ENCODE assay signal across 8 cellular contexts in genomic region chr6:34295721-34296120, GRCh38. TPM values are rescaled to one million over a fixed set of nuclear protein-coding genes. Genes with fewer than 3 reads are reported as not detected.
A peak's percentile ranks its signal among the peaks of the same experiment; 100 is the strongest.
DNase-seq lines count a peak whose midpoint lies in the region; ATAC-seq and TF ChIP-seq lines count a peak whose summit lies in the region.

No MANE protein-coding gene starts in this region.

- H3K27me3 Mint-ChIP-seq in activated naive CD4-positive, alpha-beta T cell treated with anti-CD3 and anti-CD28 coated beads for 36 hours (ENCODE audit: low read depth): no peaks in the 10 kb centered on the region
- H3K27me3 Mint-ChIP-seq in stimulated activated memory B cell treated with anti-CD40 and anti-IgM and Interleukin-4, amounts not matched to agents 10 μg/mL and 1 μg/mL and 100 μg/mL, for 72 hours: no peaks in the 10 kb centered on the region

- POLR2A ChIA-PET in OCI-LY7 (lab: Charles Lee): interaction anchor here (0.6 to 1.2 kb wide), 4 partner anchors 15 to 139 kb away, joined by 3 to 4 read pairs (median 3); no protein-coding TSS in a partner anchor
- POLR2A ChIA-PET in PC-3 (lab: Charles Lee; ENCODE audit: unreplicated experiment): no interaction called here

- no peak overlapping the region for H2AFZ ChIP-seq in OCI-LY7 (ENCODE audit: low read length)
- H2AFZ ChIP-seq in PC-3 (ENCODE audit: low read length): no peak overlapping the region

- H3K9me3 ChIP-seq in OCI-LY7 (ENCODE audit: low read length) (no peaks in the 10 kb centered on the region), PC-3 (ENCODE audit: low read length) (no peaks in the 10 kb centered on the region), BE2C (no peaks in the 10 kb centered on the region)

- H3K4me3 Mint-ChIP-seq in activated naive CD4-positive, alpha-beta T cell treated with anti-CD3 and anti-CD28 coated beads for 36 hours: no peak overlapping the region
- H3K4me3 Mint-ChIP-seq in stimulated activated memory B cell treated with anti-CD40 and anti-IgM and Interleukin-4, amounts not matched to agents 10 μg/mL and 1 μg/mL and 100 μg/mL, for 72 hours: peak overlapping the region; percentile 51

- H3K27ac Mint-ChIP-seq in activated naive CD4-positive, alpha-beta T cell treated with anti-CD3 and anti-CD28 coated beads for 36 hours: peak overlapping the region; percentile 5
- peak overlapping the region; percentile 84 for H3K27ac Mint-ChIP-seq in stimulated activated memory B cell treated with anti-CD40 and anti-IgM and Interleukin-4, amounts not matched to agents 10 μg/mL and 1 μg/mL and 100 μg/mL, for 72 hours

- no peak overlapping the region for H3K9ac ChIP-seq in PC-3 (ENCODE audit: low read length)

- H3K36me3 Mint-ChIP-seq in activated naive CD4-positive, alpha-beta T cell treated with anti-CD3 and anti-CD28 coated beads for 36 hours (ENCODE audit: low read depth): peaks cover 21% of the 10 kb centered on the region
- peaks cover 23% of the 10 kb centered on the region for H3K36me3 Mint-ChIP-seq in stimulated activated memory B cell treated with anti-CD40 and anti-IgM and Interleukin-4, amounts not matched to agents 10 μg/mL and 1 μg/mL and 100 μg/mL, for 72 hours

- H3K79me2 ChIP-seq in OCI-LY7 (ENCODE audit: insufficient read depth, low read depth, low read length) (no peaks in the 10 kb centered on the region), PC-3 (ENCODE audit: low read length) (no peaks in the 10 kb centered on the region)

- CTCF ChIA-PET in activated naive CD4-positive, alpha-beta T cell treated with anti-CD3 and anti-CD28 coated beads for 36 hours (lab: Charles Lee): no interaction called here
- CTCF ChIA-PET in OCI-LY7 (lab: Charles Lee; ENCODE audit: unreplicated experiment): no interaction called here
- CTCF ChIA-PET in PC-3 (lab: Charles Lee): no interaction called here

- H3K4me1 ChIP-seq in OCI-LY7 (ENCODE audit: insufficient read depth, low read length, poor library complexity, severe bottlenecking) (peaks cover 42% of the 10 kb centered on the region), PC-3 (ENCODE audit: insufficient read depth, low read length) (no peaks in the 10 kb centered on the region), BE2C (no peaks in the 10 kb centered on the region)

- no peaks in the 10 kb centered on the region for H3F3A ChIP-seq in PC-3 (ENCODE audit: low read length, unreplicated experiment)

- H3K27ac ChIP-seq in OCI-LY7 (ENCODE audit: low read depth, low read length, poor library complexity, severe bottlenecking) (peak overlapping the region; percentile 38), PC-3 (ENCODE audit: low read length) (no peak overlapping the region)

- H3K4me3 ChIP-seq in OCI-LY7 (ENCODE audit: low read depth, low read length, poor library complexity, severe bottlenecking): no peak overlapping the region
- no peak overlapping the region for H3K4me3 ChIP-seq in PC-3 (ENCODE audit: low read length)
- no peak overlapping the region for H3K4me3 ChIP-seq in BE2C (ENCODE audit: low read depth, low read length)

- peaks cover 9% of the 10 kb centered on the region for H3K4me1 Mint-ChIP-seq in activated naive CD4-positive, alpha-beta T cell treated with anti-CD3 and anti-CD28 coated beads for 36 hours (ENCODE audit: low read depth)
- peaks cover 44% of the 10 kb centered on the region for H3K4me1 Mint-ChIP-seq in stimulated activated memory B cell treated with anti-CD40 and anti-IgM and Interleukin-4, amounts not matched to agents 10 μg/mL and 1 μg/mL and 100 μg/mL, for 72 hours

- intact Hi-C loops in activated naive CD4-positive, alpha-beta T cell treated with anti-CD3 and anti-CD28 coated beads for 36 hours (cut with micrococcal nuclease): no loop called here
- intact Hi-C loops in OCI-LY7 (cut with micrococcal nuclease; ENCODE audit: unreplicated experiment) (no loop called here), PC-3 (cut with micrococcal nuclease) (no loop called here)

- H3K27me3 ChIP-seq in PC-3 (ENCODE audit: low read length) (no peaks in the 10 kb centered on the region), BE2C (no peaks in the 10 kb centered on the region)

- peak; percentile 34 for DNase-seq in activated naive CD4-positive, alpha-beta T cell treated with anti-CD3 and anti-CD28 coated beads for 36 hours
- DNase-seq in activated naive CD4-positive, alpha-beta T cell treated with anti-CD3 and anti-CD28 coated beads, Interleukin-2, amount 50 U/mL, for 16 hours: no peak
- DNase-seq in OCI-LY7 (ENCODE audit: low spot score) (peak; percentile 62), PC-3 (no peak), BE2C (no peak), NCI-H2196 (lab: John Stamatoyannopoulos, UW; ENCODE audit: unreplicated experiment) (no peak)

- BruUV-seq in OCI-LY7 (replicated peaks; lab: Mats Ljungman, UMichigan) (no TSS peak), PC-3 (replicated peaks; lab: Mats Ljungman, UMichigan) (no TSS peak)

- H3K4me2 ChIP-seq in OCI-LY7 (ENCODE audit: low read length): peak overlapping the region; percentile 30
- no peak overlapping the region for H3K4me2 ChIP-seq in PC-3 (ENCODE audit: low read length)

- no peak for TF ChIP-seq CTCF in OCI-LY7 (conservative IDR thresholded peaks at IDR 0.05; ENCODE audit: low read length)
- TF ChIP-seq CTCF in PC-3 (conservative IDR thresholded peaks at IDR 0.05; ENCODE audit: low read depth, low read length): no peak
- TF ChIP-seq CTCF in BE2C (IDR thresholded peaks at IDR 0.05; ENCODE audit: low read depth, low read length): no peak

- H3K9me3 Mint-ChIP-seq in activated naive CD4-positive, alpha-beta T cell treated with anti-CD3 and anti-CD28 coated beads for 36 hours: no peaks in the 10 kb centered on the region
- no peaks in the 10 kb centered on the region for H3K9me3 Mint-ChIP-seq in stimulated activated memory B cell treated with anti-CD40 and anti-IgM and Interleukin-4, amounts not matched to agents 10 μg/mL and 1 μg/mL and 100 μg/mL, for 72 hours

- H3K9me2 ChIP-seq in OCI-LY7 (ENCODE audit: insufficient read depth, low read length) (no peaks in the 10 kb centered on the region), PC-3 (replicated peaks; ENCODE audit: low read length) (no peaks in the 10 kb centered on the region)

- ATAC-seq in HG02678 (IDR thresholded peaks at IDR 0.05; ENCODE audit: unreplicated experiment): peak; percentile 93
- ATAC-seq in stimulated activated memory B cell treated with anti-CD40 and anti-IgM and Interleukin-4, amounts not matched to agents 10 μg/mL and 1 μg/mL and 100 μg/mL, for 72 hours: peak; percentile 92
- no peak for ATAC-seq in PC-3

- peaks cover 38% of the 10 kb centered on the region for H3K36me3 ChIP-seq in OCI-LY7 (ENCODE audit: insufficient read depth, low read length)
- peaks cover 13% of the 10 kb centered on the region; the same call in 1 of the 2 replicates for H3K36me3 ChIP-seq in PC-3 (ENCODE audit: low read depth, low read length)
- H3K36me3 ChIP-seq in BE2C: peaks cover 26% of the 10 kb centered on the region

- no peaks in the 10 kb centered on the region for H4K20me1 ChIP-seq in OCI-LY7 (ENCODE audit: insufficient read depth, low read length)
- H4K20me1 ChIP-seq in PC-3 (ENCODE audit: low read length): no peaks in the 10 kb centered on the region

RNA-seq across cellular contexts. Expression of gene SMIM29, which starts 46.9 kb away (rescaled TPM):
- 10 to 100 TPM; 11.7 to 13.8 TPM for total RNA-seq in activated naive CD4-positive, alpha-beta T cell treated with anti-CD3 and anti-CD28 coated beads for 36 hours
- total RNA-seq in OCI-LY7 (2014; rRNA removed; shearing (Covaris generic)): 14.1 and 17.3 TPM in 2 replicates
- total RNA-seq in OCI-LY7 (2022) (21.3 and 21.5 TPM in 2 replicates), PC-3 (2014; rRNA removed) (25.8 and 26.8 TPM in 2 replicates)
- polyA plus RNA-seq in BE2C (2012; ENCODE audit: insufficient read depth, insufficient read length, low read depth): 46.8 TPM

RNA-seq across cellular contexts. Expression of gene HMGA1, which starts 59.0 kb away (rescaled TPM):
- 100 to 1,000 TPM; 705 to 712 TPM for total RNA-seq in activated naive CD4-positive, alpha-beta T cell treated with anti-CD3 and anti-CD28 coated beads for 36 hours
- 435 and 463 TPM in 2 replicates for total RNA-seq in OCI-LY7 (2014; rRNA removed; shearing (Covaris generic))
- total RNA-seq in OCI-LY7 (2022): 736 and 764 TPM in 2 replicates
- total RNA-seq in PC-3 (2014; rRNA removed): 1,115 and 1,441 TPM in 2 replicates
- polyA plus RNA-seq in BE2C (2012; ENCODE audit: insufficient read depth, insufficient read length, low read depth): 155 TPM

Comparison
In these comparisons a context has a peak if more than half of its experiments do, and no peak if none do; other contexts are left out.
1. DNase-seq: peak in activated naive CD4-positive, alpha-beta T cell treated with anti-CD3 and anti-CD28 coated beads for 36 hours (single experiment) and OCI-LY7 (single experiment); none in activated naive CD4-positive, alpha-beta T cell treated with anti-CD3 and anti-CD28 coated beads, Interleukin-2, amount 50 U/mL, for 16 hours (single experiment), PC-3 (single experiment), BE2C (single experiment) and NCI-H2196 (single experiment).